10 cellular contexts compared by ENCODE assay signal in genomic region chr1:21278898-21279819, GRCh38. TPM values are rescaled to one million over a fixed set of nuclear protein-coding genes. Genes with fewer than 3 reads are reported as not detected.
DNase-seq lines count a peak whose midpoint lies in the region; ATAC-seq and TF ChIP-seq lines count a peak whose summit lies in the region.
"Had no signal": no experiment of that assay in that cellular context is flagged by ENCODE, and none has a peak within 500 bp of the region (broad histone marks: within the 10 kb centered on the region; RNA-seq: fewer than 3 reads in every experiment).

No MANE protein-coding gene starts in this region.

- H3K9me3 Mint-ChIP-seq in endodermal cell = no peaks in the 10 kb centered on the region
- H3K9me3 Mint-ChIP-seq in nephron progenitor cell = no peaks in the 10 kb centered on the region

- DNase-seq in heart right ventricle (no peak), Right ventricle myocardium inferior (ENCODE audit: missing footprints) (no peak), endodermal cell (no peak), nephron progenitor cell (no peak), vagina (ENCODE audit: extremely low spot score in 2 of 2) (no peak), SHP77 treated with DMSO at 0.1 percent for 48 hours (lab: John Stamatoyannopoulos, UW) (no peak)
- DNase-seq in activated CD4-positive, CD25-positive, alpha-beta regulatory T cell treated with anti-CD3 and anti-CD28 coated beads, Interleukin-2, amount 50 U/mL, for 72 hours = no peak
- DNase-seq: activated CD4-positive, alpha-beta T cell treated with anti-CD3 and anti-CD28 coated beads for 48 hours; Caco-2 had no signal

- H3K36me3 ChIP-seq in heart right ventricle (peaks cover 0 to 58% (median 0%) of the 10 kb centered on the region in 9 donors), endodermal cell (ENCODE audit: control insufficient read depth, insufficient read depth, low read length) (peaks cover 6% of the 10 kb centered on the region), vagina (no peaks in the 10 kb centered on the region)

- H3K27me3 Mint-ChIP-seq in endodermal cell (ENCODE audit: insufficient read depth) (no peaks in the 10 kb centered on the region), nephron progenitor cell (ENCODE audit: low read depth, poor library complexity) (peaks cover 6% of the 10 kb centered on the region)

- intact Hi-C loops in heart right ventricle (cut with DNase I) (loop anchor here in 1 of 10 donors (1.0 kb wide), 1 partner anchor 17 kb away; no protein-coding TSS in a partner anchor), Right ventricle myocardium inferior (cut with DNase I) (no loop called here), vagina (cut with DNase I) (no loop called here)

- peak; percentile 19 to 63 (median 48) for ATAC-seq in heart right ventricle
- ATAC-seq in Right ventricle myocardium inferior = no peak
- ATAC-seq in HG02610 (IDR thresholded peaks at IDR 0.05; ENCODE audit: unreplicated experiment) = no peak

- H3K4me3 Mint-ChIP-seq in endodermal cell (no peak overlapping the region), nephron progenitor cell (no peak overlapping the region)

- H3K4me3 ChIP-seq in heart right ventricle (peak overlapping the region in 8 of 10 donors; percentile 12 to 46 (median 36)), endodermal cell (ENCODE audit: low read length) (no peak overlapping the region), vagina (peak overlapping the region; percentile 2 to 28)

- H3K4me1 ChIP-seq in heart right ventricle (peaks cover 23 to 89% (median 74%) of the 10 kb centered on the region in 9 donors), endodermal cell (ENCODE audit: control insufficient read depth, insufficient read depth, low read length) (peaks cover 5% of the 10 kb centered on the region), vagina (peaks cover 67% of the 10 kb centered on the region)
- H3K4me1 ChIP-seq: Caco-2 had no signal

- peak overlapping the region; percentile 77 to 97 (median 92) for H3K27ac ChIP-seq in heart right ventricle
- H3K27ac ChIP-seq in endodermal cell (ENCODE audit: low read depth, low read length) = peak overlapping the region; percentile 36
- H3K27ac ChIP-seq in vagina = peak overlapping the region; percentile 74

- H3K9ac ChIP-seq in endodermal cell (ENCODE audit: extremely low read depth, low read length, poor library complexity, severe bottlenecking) = no peak overlapping the region

- no peaks in the 10 kb centered on the region for H3K9me3 ChIP-seq in heart right ventricle
- H3K9me3 ChIP-seq in endodermal cell (ENCODE audit: control insufficient read depth, low read length) = no peaks in the 10 kb centered on the region
- H3K9me3 ChIP-seq in vagina = no peaks in the 10 kb centered on the region
- H3K9me3 ChIP-seq: Caco-2 had no signal

- H3K36me3 Mint-ChIP-seq in endodermal cell (ENCODE audit: low read depth) (peaks cover 7% of the 10 kb centered on the region), nephron progenitor cell (ENCODE audit: low read depth) (no peaks in the 10 kb centered on the region)

- H3K4me1 Mint-ChIP-seq in endodermal cell = peaks cover 12% of the 10 kb centered on the region
- H3K4me1 Mint-ChIP-seq in nephron progenitor cell = peaks cover 75% of the 10 kb centered on the region

- no peak for TF ChIP-seq POLR2A in vagina (IDR thresholded peaks at IDR 0.05)

- TF ChIP-seq CTCF in heart right ventricle (IDR thresholded peaks at IDR 0.05) = no peak
- no peak for TF ChIP-seq CTCF in endodermal cell (conservative IDR thresholded peaks at IDR 0.05)
- no peak for TF ChIP-seq CTCF in nephron progenitor cell (IDR thresholded peaks at IDR 0.05)
- TF ChIP-seq CTCF in vagina (IDR thresholded peaks at IDR 0.05) = no peak

- 55 to 64% methylated on average over 25 of the region's 25 CpGs for WGBS in heart right ventricle, 2 donors
- WGBS in endodermal cell (ENCODE audit: insufficient coverage in 1 of 2, insufficient read length in 1 of 2), 2 experiments = 90 to 93% methylated on average over 14 to 25 of the region's 25 CpGs

- H3K27ac Mint-ChIP-seq in endodermal cell (peak overlapping the region; percentile 58), nephron progenitor cell (peak overlapping the region; percentile 82)

- H3K27me3 ChIP-seq in heart right ventricle = no peaks in the 10 kb centered on the region
- no peaks in the 10 kb centered on the region for H3K27me3 ChIP-seq in endodermal cell (ENCODE audit: control insufficient read depth, insufficient read depth, low read length, poor library complexity, severe bottlenecking)
- H3K27me3 ChIP-seq in vagina = no peaks in the 10 kb centered on the region

RNA-seq across cellular contexts. Expression of gene ECE1, which starts 11.1 kb away (rescaled TPM):
- 10 to 100 TPM; 30.6 to 81.8 (median 53.1) TPM for total RNA-seq in heart right ventricle
- polyA plus RNA-seq in heart right ventricle = 10 to 100 TPM; 41.4 to 44.7 TPM
- total RNA-seq in Right ventricle myocardium inferior = 49.3 TPM
- total RNA-seq in endodermal cell = 10 to 100 TPM; 47.8 to 57.9 TPM
- 38.8 TPM for polyA plus RNA-seq in endodermal cell (2013, experiment 1 of 2)
- 42.8 TPM for polyA plus RNA-seq in endodermal cell (2013, experiment 2 of 2)
- 93.8 TPM for total RNA-seq in vagina

Comparison
In these comparisons a context has a peak if more than half of its experiments do, and no peak if none do; other contexts are left out.
1. ATAC-seq: peak in heart right ventricle (8 of 8); none in Right ventricle myocardium inferior (single experiment) and HG02610 (single experiment).
2. H3K27ac ChIP-seq: peak in every context shown above with its lines; median percentile 92 in heart right ventricle; 74 in vagina; 36 in endodermal cell.